Comparison of ENCODE assay signal across 8 cellular contexts in the genomic region with DNA sequence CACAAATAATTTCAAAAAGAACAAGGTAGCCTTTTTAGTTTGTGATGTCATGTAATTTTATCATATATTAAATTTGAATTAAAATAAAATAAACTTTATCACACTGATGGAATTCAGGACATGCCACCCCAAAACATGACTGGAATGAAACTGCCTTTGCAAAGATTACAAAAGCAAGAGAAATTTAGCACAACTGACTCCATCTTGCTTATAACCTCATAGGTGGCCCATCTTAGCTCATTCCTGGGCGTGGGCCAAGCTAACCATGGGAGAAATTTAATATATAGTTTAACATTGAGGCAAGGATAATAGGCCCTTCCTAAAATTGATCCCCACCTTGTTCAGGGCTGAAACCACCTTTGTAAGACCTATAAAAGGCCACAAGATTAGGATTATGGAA.
"Had no signal": no experiment of that assay in that cellular context is flagged by ENCODE, and none has a peak within 500 bp of the region (broad histone marks: within the 10 kb centered on the region; RNA-seq: fewer than 3 reads in every experiment).

No MANE protein-coding gene starts in this region.

- FAIRE-seq: G401.6, GM12878, GM12891, GM12892, GM18507, GM19239 had no signal

- H3K4me3 ChIP-seq: GM12878 had no signal

- ATAC-seq: GM12878 had no signal

- DNase-seq: GDM1, GF-D8 had no signal
